ENCODE assay signal across 8 cellular contexts in the genomic region with DNA sequence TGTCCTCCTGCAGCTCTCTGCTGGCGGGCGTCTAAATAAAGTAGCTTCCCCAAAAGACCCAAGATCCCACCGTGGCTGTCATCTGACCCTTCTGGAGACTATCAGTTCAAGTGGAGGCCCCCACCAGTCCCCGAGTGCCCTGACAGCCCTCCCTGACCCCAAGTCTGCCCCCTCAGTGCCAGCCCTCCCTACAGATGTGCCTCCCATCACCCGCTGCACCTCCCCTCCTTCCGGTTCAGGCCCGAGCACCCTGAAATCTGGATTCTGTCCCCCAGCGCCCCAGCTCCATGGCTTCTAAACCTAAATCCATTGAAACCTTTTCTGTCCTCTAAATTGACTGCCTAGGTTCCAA. TPM values are rescaled to one million over a fixed set of nuclear protein-coding genes. Genes with fewer than 3 reads are reported as not detected.
DNase-seq lines count a peak whose midpoint lies in the region; ATAC-seq and TF ChIP-seq lines count a peak whose summit lies in the region.

No MANE protein-coding gene starts in this region.

- H3K27me3 ChIP-seq in BE2C (no peaks in the 10 kb centered on the region), left ventricle myocardium inferior (ENCODE audit: low read depth) (no peaks in the 10 kb centered on the region)

- no peak for DNase-seq in BE2C
- peak; percentile 20 for DNase-seq in activated effector memory CD4-positive, alpha-beta T cell treated with Interleukin-2 at 50 U/mL for 16 hours
- peak; percentile 20 for DNase-seq in left ventricle myocardium inferior
- DNase-seq in DMS 273 treated with DMSO at 0.1 percent for 48 hours (lab: John Stamatoyannopoulos, UW), result no peak
- DNase-seq in SKM-1 (lab: John Stamatoyannopoulos, UW; ENCODE audit: unreplicated experiment), result no peak
- no peak for DNase-seq in NCI-H2029 (lab: John Stamatoyannopoulos, UW)

- peak; percentile 1 for ATAC-seq in HG03108 (IDR thresholded peaks at IDR 0.05; ENCODE audit: unreplicated experiment)

- intact Hi-C loops in left ventricle myocardium inferior (cut with micrococcal nuclease), result no loop called here

- H3K4me1 ChIP-seq in BE2C (no peaks in the 10 kb centered on the region; the same call in 1 of the 2 replicates), left ventricle myocardium inferior (peaks cover 31% of the 10 kb centered on the region)

- H3K36me3 ChIP-seq in BE2C (no peaks in the 10 kb centered on the region), left ventricle myocardium inferior (peaks cover 33% of the 10 kb centered on the region)

- H3K9me3 ChIP-seq in BE2C (no peaks in the 10 kb centered on the region), left ventricle myocardium inferior (replicated peaks) (no peaks in the 10 kb centered on the region)

- H3K4me3 ChIP-seq in BE2C (ENCODE audit: low read depth, low read length) (peak overlapping the region; percentile 75), left ventricle myocardium inferior (peak overlapping the region; percentile 95), skin epidermis (peak overlapping the region; percentile 59 to 94 (median 78))

- no peak for TF ChIP-seq CTCF in BE2C (IDR thresholded peaks at IDR 0.05; ENCODE audit: low read depth, low read length)
- no peak for TF ChIP-seq CTCF in left ventricle myocardium inferior (IDR thresholded peaks at IDR 0.05; ENCODE audit: borderline replicate concordance)

- H3K27ac ChIP-seq in left ventricle myocardium inferior (replicated peaks) (peak overlapping the region; percentile 90), skin epidermis (peak overlapping the region; percentile 52 to 97 (median 93))

RNA-seq across cellular contexts. Expression of gene IL10RB, which starts 0.6 kb away (rescaled TPM):
- polyA plus RNA-seq in BE2C (2012; ENCODE audit: insufficient read depth, insufficient read length, low read depth), result 7.2 TPM
- total RNA-seq in left ventricle myocardium inferior, result 6.8 TPM

RNA-seq across cellular contexts. Expression of gene IFNAR2, which starts 37.0 kb away (rescaled TPM):
- polyA plus RNA-seq in BE2C (2012; ENCODE audit: insufficient read depth, insufficient read length, low read depth), result 5.3 TPM
- 9.0 TPM for total RNA-seq in left ventricle myocardium inferior

RNA-seq across cellular contexts. Expression of gene IFNAR1, which starts 58.0 kb away (rescaled TPM):
- 26.3 TPM for polyA plus RNA-seq in BE2C (2012; ENCODE audit: insufficient read depth, insufficient read length, low read depth)
- 24.4 TPM for total RNA-seq in left ventricle myocardium inferior

Comparison
In these comparisons a context has a peak if more than half of its experiments do, and no peak if none do; other contexts are left out.
1. DNase-seq: peak in activated effector memory CD4-positive, alpha-beta T cell treated with Interleukin-2 at 50 U/mL for 16 hours (single experiment) and left ventricle myocardium inferior (single experiment); none in BE2C (single experiment), DMS 273 treated with DMSO at 0.1 percent for 48 hours (single experiment), SKM-1 (single experiment) and NCI-H2029 (single experiment).
2. Peak in every context shown above with its lines, with median percentiles within 50 percentile points of each other: H3K4me3 ChIP-seq.